22 cellular contexts compared by ENCODE assay signal in the genomic region with DNA sequence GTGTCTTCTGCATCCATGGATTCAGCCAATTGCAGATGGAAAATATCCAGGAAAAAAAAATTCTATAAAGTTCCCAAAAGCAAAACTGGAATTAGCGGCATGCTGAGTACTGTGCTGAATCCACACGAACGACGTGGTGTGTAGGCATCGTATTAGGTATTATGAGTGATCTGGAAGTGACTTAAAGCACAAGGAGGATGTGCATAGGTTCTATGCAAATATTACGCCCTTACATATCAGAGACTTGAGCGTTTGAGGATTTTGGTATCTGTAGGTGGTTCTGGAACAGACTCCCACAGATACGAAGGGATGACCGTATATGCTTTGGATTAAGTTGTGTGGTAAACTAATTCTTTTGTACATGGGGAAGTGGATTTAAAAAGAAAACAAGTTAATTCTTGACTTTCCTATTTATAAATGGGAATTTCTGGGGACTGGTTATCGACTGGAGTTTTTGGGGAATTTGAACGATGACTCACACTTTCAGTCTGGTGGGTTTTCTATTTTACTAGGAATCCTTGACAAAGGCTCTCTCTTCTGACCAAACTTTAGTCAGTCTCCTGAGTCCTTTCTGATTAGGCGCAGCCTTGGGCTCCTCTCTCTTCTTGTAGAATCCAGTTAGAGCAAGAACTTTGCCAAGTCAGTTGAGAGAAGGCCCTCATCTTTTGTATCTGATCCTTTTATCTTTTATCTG. TPM values are rescaled to one million over a fixed set of nuclear protein-coding genes. Genes with fewer than 3 reads are reported as not detected.
DNase-seq lines count a peak whose midpoint lies in the region; ATAC-seq, FAIRE-seq and TF ChIP-seq lines count a peak whose summit lies in the region.
"Had no signal": no experiment of that assay in that cellular context is flagged by ENCODE, and none has a peak within 500 bp of the region (broad histone marks: within the 10 kb centered on the region; RNA-seq: fewer than 3 reads in every experiment).

No MANE protein-coding gene starts in this region.

- in situ Hi-C loops in K562 (cut with MboI): no loop called here

- H3K4me1 ChIP-seq in K562 (replicated peaks in 1 of 2; ENCODE audit: control insufficient read depth in 2 of 2, insufficient read depth in 2 of 2, low read length in 2 of 2) (peaks cover 2% of the 10 kb centered on the region in 2 experiments; a peak in 3 of 5 replicates), smooth muscle cell (ENCODE audit: low read depth) (no peaks in the 10 kb centered on the region)
- H3K4me1 ChIP-seq: Caco-2 had no signal

- H3K4me3 Mint-ChIP-seq in activated naive CD4-positive, alpha-beta T cell treated with anti-CD3 and anti-CD28 coated beads, Interleukin-2, amount 50 U/mL, for 24 hours: no peak overlapping the region
- H3K4me3 Mint-ChIP-seq in activated naive CD4-positive, alpha-beta T cell treated with anti-CD3 and anti-CD28 coated beads, Interleukin-2, amount 10 ng/mL, durations not matched to agents 7 days and 5 days: no peak overlapping the region
- H3K4me3 Mint-ChIP-seq: CD4-positive, alpha-beta T cell; GM23338 had no signal

- FAIRE-seq in K562 (lab: Jason Lieb, UNC): no peak
- FAIRE-seq: G401.6 had no signal

- no peak for TF ChIP-seq RAD21 in K562 (CRISPR knock-in tag; conservative IDR thresholded peaks at IDR 0.05 in 1 of 2, IDR thresholded peaks at IDR 0.05 in 1 of 2)

- H3K4me2 ChIP-seq in K562 (ENCODE audit: insufficient read depth, low read length): no peak overlapping the region
- peak overlapping the region; percentile 24 for H3K4me2 ChIP-seq in smooth muscle cell
- H3K4me2 ChIP-seq: GM23338 had no signal

- no peak for TF ChIP-seq POLR2A in K562 (conservative IDR thresholded peaks at IDR 0.05)

- H3K27me3 ChIP-seq in K562 (ENCODE audit: control insufficient read depth in 2 of 2, insufficient read depth in 2 of 2, low read length in 2 of 2) (peaks cover 24 to 35% of the 10 kb centered on the region in 2 experiments), smooth muscle cell (ENCODE audit: low read depth) (no peaks in the 10 kb centered on the region)
- H3K27me3 ChIP-seq: MG63 had no signal

- H4K20me1 ChIP-seq in K562 (replicated peaks; ENCODE audit: control insufficient read depth, insufficient read depth, low read length): no peaks in the 10 kb centered on the region
- no peaks in the 10 kb centered on the region for H4K20me1 ChIP-seq in smooth muscle cell (ENCODE audit: low read depth)

- no TSS peak for BruUV-seq in K562 (replicated peaks; lab: Mats Ljungman, UMichigan)

- intact Hi-C loops in K562 (cut with micrococcal nuclease): no loop called here

- no peaks in the 10 kb centered on the region for H3K27me3 Mint-ChIP-seq in activated naive CD4-positive, alpha-beta T cell treated with anti-CD3 and anti-CD28 coated beads, Interleukin-2, amount 50 U/mL, for 24 hours
- peaks cover 15% of the 10 kb centered on the region for H3K27me3 Mint-ChIP-seq in activated naive CD4-positive, alpha-beta T cell treated with anti-CD3 and anti-CD28 coated beads, Interleukin-2, amount 10 ng/mL, durations not matched to agents 7 days and 5 days
- H3K27me3 Mint-ChIP-seq: CD4-positive, alpha-beta T cell; IgD-negative memory B cell had no signal

- no peak overlapping the region for H3K4me3 ChIP-seq in GM12865 (ENCODE audit: low read depth, low read length)
- no peak overlapping the region for H3K4me3 ChIP-seq in K562
- no peak overlapping the region for H3K4me3 ChIP-seq in smooth muscle cell
- H3K4me3 ChIP-seq: GM23338, MG63 had no signal

- H3K27ac ChIP-seq in K562 (ENCODE audit: extremely low read depth, low read depth, low read length) (no peak overlapping the region), smooth muscle cell (ENCODE audit: low read depth) (no peak overlapping the region), RWPE1 (no peak overlapping the region)

- 12% methylated on average over 12 of the region's 12 CpGs for WGBS in K562 (ENCODE audit: insufficient coverage, low coverage, missing lambda C conversion rate)
- WGBS in smooth muscle cell (ENCODE audit: low lambda C conversion rate): 43% methylated on average over 12 of the region's 12 CpGs

- peaks cover 5% of the 10 kb centered on the region for H3K9me3 Mint-ChIP-seq in activated naive CD4-positive, alpha-beta T cell treated with anti-CD3 and anti-CD28 coated beads, Interleukin-2, amount 50 U/mL, for 24 hours
- H3K9me3 Mint-ChIP-seq in activated naive CD4-positive, alpha-beta T cell treated with anti-CD3 and anti-CD28 coated beads, Interleukin-2, amount 10 ng/mL, durations not matched to agents 7 days and 5 days: peaks cover 9% of the 10 kb centered on the region
- H3K9me3 Mint-ChIP-seq: GM23338 had no signal

- no peaks in the 10 kb centered on the region for H3K36me3 Mint-ChIP-seq in activated naive CD4-positive, alpha-beta T cell treated with anti-CD3 and anti-CD28 coated beads, Interleukin-2, amount 50 U/mL, for 24 hours
- H3K36me3 Mint-ChIP-seq in activated naive CD4-positive, alpha-beta T cell treated with anti-CD3 and anti-CD28 coated beads, Interleukin-2, amount 10 ng/mL, durations not matched to agents 7 days and 5 days: peaks cover 4% of the 10 kb centered on the region
- H3K36me3 Mint-ChIP-seq: IgD-negative memory B cell had no signal

- TF ChIP-seq CTCF in GM12865 (IDR thresholded peaks at IDR 0.05; ENCODE audit: insufficient read depth, low read depth, low read length, missing control alignments) (no peak), K562 (IDR thresholded peaks at IDR 0.05 in 2 of 3, conservative IDR thresholded peaks at IDR 0.05 in 1 of 3; ENCODE audit: insufficient read depth in 2 of 3, low read depth in 1 of 3, low read length in 3 of 3) (no peak), smooth muscle cell (IDR thresholded peaks at IDR 0.05; ENCODE audit: borderline replicate concordance, insufficient read depth, poor library complexity, severe bottlenecking) (no peak), RWPE1 (conservative IDR thresholded peaks at IDR 0.05; ENCODE audit: low read depth) (no peak)

- H3K9ac ChIP-seq in K562 (ENCODE audit: insufficient read depth in 1 of 2, low read depth in 2 of 2, low read length in 2 of 2): no peak overlapping the region
- no peak overlapping the region for H3K9ac ChIP-seq in smooth muscle cell (ENCODE audit: low read depth)

- POLR2A ChIA-PET in K562 (lab: Yijun Ruan, JAX) (interaction anchor here (1.0 kb wide), 1 partner anchor 61 kb away, joined by 3 read pairs; no protein-coding TSS in a partner anchor), RWPE1 (lab: Yijun Ruan, JAX; ENCODE audit: low non-redundant PET) (no interaction called here)

- TF ChIP-seq EP300 in K562 (IDR thresholded peaks at IDR 0.05; ENCODE audit: low read length): no peak

- no peak for DNase-seq in activated naive CD4-positive, alpha-beta T cell treated with anti-CD3 and anti-CD28 coated beads, Interleukin-2, amount 10 ng/mL, durations not matched to agents 7 days and 5 days
- DNase-seq in GM12865 (ENCODE audit: low read depth) (peak; percentile 48), K562 (ENCODE audit: extremely low read depth in 1 of 4, low spot score in 3 of 4) (no peak), smooth muscle cell (lab: John Stamatoyannopoulos, UW; ENCODE audit: unreplicated experiment) (no peak), RWPE1 (ENCODE audit: low spot score) (no peak)
- DNase-seq: Caco-2; CD4-positive, alpha-beta T cell; HCEC 1CT; Kasumi-1; MG63; NCI-H1048; NCI-H1436 treated with DMSO at 0.1 percent for 48 hours; NCI-H2029; NCI-H2171; NCI-H526; PC-3 had no signal

- CTCF ChIA-PET in activated naive CD4-positive, alpha-beta T cell treated with anti-CD3 and anti-CD28 coated beads, Interleukin-2, amount 10 ng/mL, durations not matched to agents 7 days and 5 days (lab: Charles Lee): no interaction called here
- CTCF ChIA-PET in K562 (lab: Yijun Ruan, JAX; ENCODE audit: low intra/inter-chr PET ratio) (no interaction called here), RWPE1 (lab: Yijun Ruan, JAX) (no interaction called here)

- H2AFZ ChIP-seq in K562 (ENCODE audit: low read depth, low read length): no peak overlapping the region
- no peak overlapping the region for H2AFZ ChIP-seq in smooth muscle cell (ENCODE audit: low read depth)
- H2AFZ ChIP-seq: GM23338 had no signal

- peaks cover 23% of the 10 kb centered on the region for H3K4me1 Mint-ChIP-seq in activated naive CD4-positive, alpha-beta T cell treated with anti-CD3 and anti-CD28 coated beads, Interleukin-2, amount 50 U/mL, for 24 hours
- peaks cover 17% of the 10 kb centered on the region for H3K4me1 Mint-ChIP-seq in activated naive CD4-positive, alpha-beta T cell treated with anti-CD3 and anti-CD28 coated beads, Interleukin-2, amount 10 ng/mL, durations not matched to agents 7 days and 5 days

- H3K9me1 ChIP-seq in K562 (ENCODE audit: control insufficient read depth, insufficient read depth, low read length): no peaks in the 10 kb centered on the region

- H3K79me2 ChIP-seq in K562 (ENCODE audit: control insufficient read depth, insufficient read depth, low read length): no peaks in the 10 kb centered on the region
- no peaks in the 10 kb centered on the region for H3K79me2 ChIP-seq in smooth muscle cell (ENCODE audit: low read depth)

- peak overlapping the region; percentile 36 for H3K27ac Mint-ChIP-seq in activated naive CD4-positive, alpha-beta T cell treated with anti-CD3 and anti-CD28 coated beads, Interleukin-2, amount 50 U/mL, for 24 hours
- no peak overlapping the region for H3K27ac Mint-ChIP-seq in activated naive CD4-positive, alpha-beta T cell treated with anti-CD3 and anti-CD28 coated beads, Interleukin-2, amount 10 ng/mL, durations not matched to agents 7 days and 5 days
- H3K27ac Mint-ChIP-seq: CD4-positive, alpha-beta T cell; GM23338; IgD-negative memory B cell had no signal

- no peaks in the 10 kb centered on the region for H3F3A ChIP-seq in smooth muscle cell (ENCODE audit: low read depth)

- ATAC-seq in K562: no peak
- ATAC-seq in GM18861 (IDR thresholded peaks at IDR 0.05; ENCODE audit: unreplicated experiment): no peak
- no peak for ATAC-seq in GM18909 (IDR thresholded peaks at IDR 0.05; ENCODE audit: poor library complexity, unreplicated experiment)
- ATAC-seq: GM23338, PC-3 had no signal

- no peaks in the 10 kb centered on the region for H3K9me3 ChIP-seq in K562 (replicated peaks; ENCODE audit: control insufficient read depth, insufficient read depth, low read depth, low read length)
- H3K9me3 ChIP-seq in smooth muscle cell (replicated peaks; ENCODE audit: low read depth): no peaks in the 10 kb centered on the region
- H3K9me3 ChIP-seq: MG63 had no signal

- H3K36me3 ChIP-seq in K562 (ENCODE audit: control insufficient read depth, insufficient read depth, low read length): no peaks in the 10 kb centered on the region
- H3K36me3 ChIP-seq in smooth muscle cell (ENCODE audit: low read depth): no peaks in the 10 kb centered on the region
- H3K36me3 ChIP-seq: MG63 had no signal

RNA-seq across cellular contexts. Expression of a gene that starts 5.4 kb away (rescaled TPM):
- total RNA-seq in K562 (2011; cell fraction: chromatin; rRNA removed; ENCODE audit: low replicate concordance): 62.3 and 136 TPM in 2 replicates
- 36.0 and 40.3 TPM in 2 replicates for total RNA-seq in K562 (2011; cell fraction: nucleolus; rRNA removed)
- total RNA-seq in K562 (2011; cell fraction: nucleoplasm; rRNA removed): 73.5 and 98.2 TPM in 2 replicates
- total RNA-seq in K562 (2014; rRNA removed) (67.8 and 89.7 TPM in 2 replicates), K562 (2014; rRNA removed; fragmentation: Illumina TruSeq; extraction: Trizol) (75.8 and 103 TPM in 2 replicates), K562 (2015; rRNA removed; fragmentation: Illumina TruSeq; extraction: Trizol) (101 and 114 TPM in 2 replicates), K562 (2021) (55.3 and 58.0 TPM in 2 replicates), smooth muscle cell (34.7 and 36.9 TPM in 2 replicates)
- polyA plus RNA-seq in K562 (2011; rRNA removed) (57.8 and 85.2 TPM in 2 replicates), K562 (2014; fragmentation: Illumina TruSeq; extraction: Trizol) (86.5 and 159 TPM in 2 replicates), K562 (2014; fragmentation: Nextera tagmentation; extraction: Ambion mirVana) (10 to 100 TPM; 43.2 to 63.4 TPM), K562 (2014; rRNA removed) (81.6 and 99.3 TPM in 2 replicates), smooth muscle cell (27.7 and 28.5 TPM in 2 replicates)
- polyA plus RNA-seq in K562 (2011; cell fraction: cytosol; rRNA removed): 52.6 and 53.7 TPM in 2 replicates
- polyA plus RNA-seq in K562 (2011; cell fraction: nucleus; rRNA removed): 57.7 and 63.4 TPM in 2 replicates
- polyA plus RNA-seq in K562 (2012): 81.3 and 105 TPM in 2 replicates
- 47.7 and 54.1 TPM in 2 replicates for polyA minus RNA-seq in K562 (2011; rRNA and poly(A)+ RNA removed)
- polyA minus RNA-seq in K562 (2011; cell fraction: cytosol; rRNA and poly(A)+ RNA removed): 25.1 and 34.5 TPM in 2 replicates
- 26.9 and 36.3 TPM in 2 replicates for polyA minus RNA-seq in K562 (2011; cell fraction: nucleus; rRNA and poly(A)+ RNA removed)
